Comparison of ENCODE assay signal across 10 cellular contexts in genomic region chr4:48832571-48832970, GRCh38. TPM values are rescaled to one million over a fixed set of nuclear protein-coding genes. Genes with fewer than 3 reads are reported as not detected.
DNase-seq lines count a peak whose midpoint lies in the region; ATAC-seq and TF ChIP-seq lines count a peak whose summit lies in the region.
"Had no signal": no experiment of that assay in that cellular context is flagged by ENCODE, and none has a peak within 500 bp of the region (broad histone marks: within the 10 kb centered on the region; RNA-seq: fewer than 3 reads in every experiment).

No MANE protein-coding gene starts in this region.

- no peak for ATAC-seq in PC-3

- H3K36me3 Mint-ChIP-seq in T-helper 2 cell treated with Interferon-gamma antibody and Interleukin-4, amounts not matched to agents 5 μg/mL and 100 μg/mL, for 36 hours (ENCODE audit: low read depth) = peaks cover 33% of the 10 kb centered on the region
- H3K36me3 Mint-ChIP-seq in endothelial cell (ENCODE audit: low read depth, unreplicated experiment) = peaks cover 17% of the 10 kb centered on the region

- no peaks in the 10 kb centered on the region for H3K27me3 Mint-ChIP-seq in T-helper 2 cell treated with Interferon-gamma antibody and Interleukin-4, amounts not matched to agents 5 μg/mL and 100 μg/mL, for 36 hours (ENCODE audit: low read depth)
- peaks cover 7% of the 10 kb centered on the region for H3K27me3 Mint-ChIP-seq in endothelial cell (ENCODE audit: unreplicated experiment)

- H3K4me1 ChIP-seq in PC-3 (ENCODE audit: insufficient read depth, low read length) = peaks cover 6% of the 10 kb centered on the region
- peaks cover 3% of the 10 kb centered on the region for H3K4me1 ChIP-seq in parathyroid adenoma

- H3K27me3 ChIP-seq in PC-3 (ENCODE audit: low read length) = no peaks in the 10 kb centered on the region
- H3K27me3 ChIP-seq in parathyroid adenoma (ENCODE audit: control insufficient read depth, insufficient read depth, low read length) = no peaks in the 10 kb centered on the region

- H3K79me2 ChIP-seq in PC-3 (ENCODE audit: low read length) (peaks cover 55% of the 10 kb centered on the region), parathyroid adenoma (peaks cover 20% of the 10 kb centered on the region)

- H3K4me2 ChIP-seq in PC-3 (ENCODE audit: low read length) (peak overlapping the region; percentile 84), parathyroid adenoma (ENCODE audit: low read length) (peak overlapping the region; percentile 69)

- H3K27ac ChIP-seq in PC-3 (ENCODE audit: low read length) (no peak overlapping the region), parathyroid adenoma (no peak overlapping the region)

- H3K9ac ChIP-seq in PC-3 (ENCODE audit: low read length) = peak overlapping the region; percentile 97
- H3K9ac ChIP-seq in parathyroid adenoma = no peak overlapping the region

- peak overlapping the region; percentile 85 for H3K4me3 ChIP-seq in PC-3 (ENCODE audit: low read length)
- peak overlapping the region; percentile 86 for H3K4me3 ChIP-seq in parathyroid adenoma (ENCODE audit: low read depth, low read length)

- H3K9me2 ChIP-seq in PC-3 (replicated peaks; ENCODE audit: low read length) = no peaks in the 10 kb centered on the region

- peak overlapping the region; percentile 23 for H3K27ac Mint-ChIP-seq in T-helper 2 cell treated with Interferon-gamma antibody and Interleukin-4, amounts not matched to agents 5 μg/mL and 100 μg/mL, for 36 hours
- peak overlapping the region; percentile 100 for H3K27ac Mint-ChIP-seq in endothelial cell (ENCODE audit: unreplicated experiment)

- H3K9me3 Mint-ChIP-seq in T-helper 2 cell treated with Interferon-gamma antibody and Interleukin-4, amounts not matched to agents 5 μg/mL and 100 μg/mL, for 36 hours = no peaks in the 10 kb centered on the region
- H3K9me3 Mint-ChIP-seq in endothelial cell (ENCODE audit: unreplicated experiment) = no peaks in the 10 kb centered on the region

- TF ChIP-seq CTCF in PC-3 (conservative IDR thresholded peaks at IDR 0.05; ENCODE audit: low read depth, low read length) (no peak), endothelial cell (IDR thresholded peaks at IDR 0.05; ENCODE audit: unreplicated experiment) (no peak), parathyroid adenoma (IDR thresholded peaks at IDR 0.05) (no peak)

- no peaks in the 10 kb centered on the region for H3F3A ChIP-seq in PC-3 (ENCODE audit: low read length, unreplicated experiment)

- peak overlapping the region; percentile 100 for H3K4me3 Mint-ChIP-seq in T-helper 2 cell treated with Interferon-gamma antibody and Interleukin-4, amounts not matched to agents 5 μg/mL and 100 μg/mL, for 36 hours
- peak overlapping the region; percentile 100 for H3K4me3 Mint-ChIP-seq in endothelial cell (ENCODE audit: unreplicated experiment)

- no peak for DNase-seq in T-helper 2 cell treated with Interferon-gamma antibody and Interleukin-4, amounts not matched to agents 5 μg/mL and 100 μg/mL, for 36 hours (ENCODE audit: low spot score)
- DNase-seq in T-helper 2 cell (no peak), PC-3 (no peak), endothelial cell (ENCODE audit: low spot score) (no peak), NCI-H2196 treated with DMSO at 0.1 percent for 48 hours (lab: John Stamatoyannopoulos, UW; ENCODE audit: unreplicated experiment) (no peak), dedifferentiated amniotic fluid mesenchymal stem cell (ENCODE audit: extremely low spot score) (no peak), H4 (ENCODE audit: low spot score) (no peak)
- DNase-seq: effector CD4-positive, alpha-beta T cell; NCI-H1694 had no signal

- no TSS peak for BruUV-seq in PC-3 (replicated peaks; lab: Mats Ljungman, UMichigan)

- no peak overlapping the region for H2AFZ ChIP-seq in PC-3 (ENCODE audit: low read length)
- H2AFZ ChIP-seq in parathyroid adenoma = no peak overlapping the region

- CTCF ChIA-PET in PC-3 (lab: Charles Lee) = no interaction called here

- no peaks in the 10 kb centered on the region for H4K20me1 ChIP-seq in PC-3 (ENCODE audit: low read length)

- POLR2A ChIA-PET in PC-3 (lab: Charles Lee; ENCODE audit: unreplicated experiment) = no interaction called here

- H3K36me3 ChIP-seq in PC-3 (ENCODE audit: low read depth, low read length) (peaks cover 25% of the 10 kb centered on the region; the same call in 1 of the 2 replicates), parathyroid adenoma (ENCODE audit: control insufficient read depth, insufficient read depth, low read length) (no peaks in the 10 kb centered on the region)

- H3K9me3 ChIP-seq in PC-3 (ENCODE audit: low read length) (no peaks in the 10 kb centered on the region), parathyroid adenoma (ENCODE audit: control insufficient read depth, low read length) (no peaks in the 10 kb centered on the region)

- intact Hi-C loops in PC-3 (cut with micrococcal nuclease) = no loop called here

- peaks cover 15% of the 10 kb centered on the region for H3K4me1 Mint-ChIP-seq in T-helper 2 cell treated with Interferon-gamma antibody and Interleukin-4, amounts not matched to agents 5 μg/mL and 100 μg/mL, for 36 hours (ENCODE audit: low read depth)
- H3K4me1 Mint-ChIP-seq in endothelial cell (ENCODE audit: unreplicated experiment) = peaks cover 12% of the 10 kb centered on the region

RNA-seq across cellular contexts. Expression of gene OCIAD1, which starts 1.7 kb away (rescaled TPM):
- total RNA-seq in PC-3 (2014; rRNA removed) (52.6 and 61.0 TPM in 2 replicates), endothelial cell (ENCODE audit: unreplicated experiment) (121 TPM)
- total RNA-seq in H4 (2014; rRNA removed; shearing (Covaris generic)) = 212 and 281 TPM in 2 replicates

RNA-seq across cellular contexts. Expression of gene FRYL, which starts 52.5 kb away (rescaled TPM):
- total RNA-seq in PC-3 (2014; rRNA removed) (29.9 and 31.3 TPM in 2 replicates), endothelial cell (ENCODE audit: unreplicated experiment) (93.3 TPM)
- 32.7 and 36.2 TPM in 2 replicates for total RNA-seq in H4 (2014; rRNA removed; shearing (Covaris generic))
